9 cellular contexts compared by ENCODE assay signal in the genomic region with DNA sequence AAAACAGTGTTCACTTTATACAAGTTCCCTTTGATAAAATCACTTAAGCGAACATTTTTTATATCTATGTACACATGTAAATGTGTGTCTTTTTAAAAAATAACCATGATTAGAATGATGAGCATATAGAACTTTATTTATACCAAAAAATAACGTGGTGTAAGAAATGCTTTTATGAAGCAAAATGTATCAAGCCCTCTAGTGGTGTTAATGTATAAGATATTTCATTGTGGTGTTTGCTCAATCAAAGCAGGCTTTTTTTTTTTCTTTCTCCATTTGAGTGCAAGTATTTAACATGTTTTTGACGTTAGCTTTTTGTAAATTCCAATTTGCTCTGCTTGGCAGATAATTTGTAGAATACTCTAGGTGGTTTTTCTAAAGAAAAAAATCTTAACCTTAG.
DNase-seq lines count a peak whose midpoint lies in the region; ATAC-seq and TF ChIP-seq lines count a peak whose summit lies in the region.
"Had no signal": no experiment of that assay in that cellular context is flagged by ENCODE, and none has a peak within 500 bp of the region (broad histone marks: within the 10 kb centered on the region; RNA-seq: fewer than 3 reads in every experiment).

No MANE protein-coding gene starts in this region.

- POLR2A ChIA-PET in T-cell (lab: Charles Lee): no interaction called here

- H3K4me1 ChIP-seq in body of pancreas: no peaks in the 10 kb centered on the region

- TF ChIP-seq CTCF in body of pancreas (IDR thresholded peaks at IDR 0.05) (peak in 6 of 7 experiments; percentile 7 to 40 (median 34)), retinal pigment epithelial cell (conservative IDR thresholded peaks at IDR 0.05; ENCODE audit: low read depth, low read length) (peak; percentile 50)

- intact Hi-C loops in body of pancreas (cut with DNase I): no loop called here

- ATAC-seq in body of pancreas (no peak), T-cell (replicated peaks in 1 of 4) (no peak)
- no peak for ATAC-seq in activated T-cell treated with anti-CD3 and anti-CD28 coated beads, Interleukin-2, amount 50 U/mL, for 72 hours (replicated peaks in 1 of 2)

- H3K4me1 Mint-ChIP-seq in T-cell: no peaks in the 10 kb centered on the region
- no peaks in the 10 kb centered on the region for H3K4me1 Mint-ChIP-seq in activated T-cell treated with anti-CD3 and anti-CD28 coated beads, Interleukin-2, amount 50 U/mL, for 72 hours (ENCODE audit: low read depth)

- 9 to 10% methylated on average over 3 of the region's 3 CpGs for WGBS in body of pancreas, 2 donors

- H3K4me3 ChIP-seq in body of pancreas (no peak overlapping the region), retinal pigment epithelial cell (ENCODE audit: low read length) (no peak overlapping the region)

- no peaks in the 10 kb centered on the region for H3K27me3 ChIP-seq in body of pancreas

- H3K36me3 ChIP-seq in body of pancreas (replicated peaks in 1 of 2; ENCODE audit: insufficient read depth in 1 of 2, low read depth in 2 of 2): no peaks in the 10 kb centered on the region

- CTCF ChIA-PET in T-cell (lab: Charles Lee): interaction anchor here in 1 of 2 donors (0.7 kb wide), 1 partner anchor 14 kb away, joined by 4 read pairs; no protein-coding TSS in a partner anchor

- TF ChIP-seq POLR2A in body of pancreas (IDR thresholded peaks at IDR 0.05): no peak

- DNase-seq in NCI-H2171 treated with DMSO at 0.1 percent for 48 hours (lab: John Stamatoyannopoulos, UW) (peak; percentile 28), NCI-H2171 (lab: John Stamatoyannopoulos, UW) (no peak), NCI-H1694 (lab: John Stamatoyannopoulos, UW) (peak; percentile 13), body of pancreas (no peak), retinal pigment epithelial cell (ENCODE audit: low read depth) (no peak), cerebellar cortex (ENCODE audit: low spot score) (no peak), T-cell (no peak)
- DNase-seq in activated T-cell treated with anti-CD3 and anti-CD28 coated beads, Interleukin-2, amount 50 U/mL, for 72 hours: no peak
- DNase-seq: NCI-H1048 had no signal

- no peaks in the 10 kb centered on the region for H3K9me3 ChIP-seq in body of pancreas

- H3K4me3 Mint-ChIP-seq in T-cell: no peak overlapping the region
- no peak overlapping the region for H3K4me3 Mint-ChIP-seq in activated T-cell treated with anti-CD3 and anti-CD28 coated beads, Interleukin-2, amount 50 U/mL, for 72 hours

- H3K36me3 Mint-ChIP-seq in T-cell: no peaks in the 10 kb centered on the region
- no peaks in the 10 kb centered on the region for H3K36me3 Mint-ChIP-seq in activated T-cell treated with anti-CD3 and anti-CD28 coated beads, Interleukin-2, amount 50 U/mL, for 72 hours (ENCODE audit: insufficient read depth in 2 of 2)

- no peak overlapping the region for H3K27ac ChIP-seq in body of pancreas

- H3K27me3 Mint-ChIP-seq in T-cell: no peaks in the 10 kb centered on the region
- no peaks in the 10 kb centered on the region for H3K27me3 Mint-ChIP-seq in activated T-cell treated with anti-CD3 and anti-CD28 coated beads, Interleukin-2, amount 50 U/mL, for 72 hours (ENCODE audit: low read depth)

- H3K9me3 Mint-ChIP-seq in T-cell: peaks cover 8 to 13% (median 10%) of the 10 kb centered on the region in 3 donors
- H3K9me3 Mint-ChIP-seq in activated T-cell treated with anti-CD3 and anti-CD28 coated beads, Interleukin-2, amount 50 U/mL, for 72 hours: no peaks in the 10 kb centered on the region

- no peak overlapping the region for H3K27ac Mint-ChIP-seq in T-cell
- no peak overlapping the region for H3K27ac Mint-ChIP-seq in activated T-cell treated with anti-CD3 and anti-CD28 coated beads, Interleukin-2, amount 50 U/mL, for 72 hours

Comparison
In these comparisons a context has a peak if more than half of its experiments do, and no peak if none do; other contexts are left out.
1. DNase-seq: peak in NCI-H2171 treated with DMSO at 0.1 percent for 48 hours (single experiment) and NCI-H1694 (single experiment); none in NCI-H2171 (single experiment), body of pancreas (0 of 4), retinal pigment epithelial cell (single experiment), cerebellar cortex (single experiment), T-cell (0 of 34) and activated T-cell treated with anti-CD3 and anti-CD28 coated beads, Interleukin-2, amount 50 U/mL, for 72 hours (0 of 2).